Comparison of ENCODE assay signal across 13 cellular contexts in the genomic region with DNA sequence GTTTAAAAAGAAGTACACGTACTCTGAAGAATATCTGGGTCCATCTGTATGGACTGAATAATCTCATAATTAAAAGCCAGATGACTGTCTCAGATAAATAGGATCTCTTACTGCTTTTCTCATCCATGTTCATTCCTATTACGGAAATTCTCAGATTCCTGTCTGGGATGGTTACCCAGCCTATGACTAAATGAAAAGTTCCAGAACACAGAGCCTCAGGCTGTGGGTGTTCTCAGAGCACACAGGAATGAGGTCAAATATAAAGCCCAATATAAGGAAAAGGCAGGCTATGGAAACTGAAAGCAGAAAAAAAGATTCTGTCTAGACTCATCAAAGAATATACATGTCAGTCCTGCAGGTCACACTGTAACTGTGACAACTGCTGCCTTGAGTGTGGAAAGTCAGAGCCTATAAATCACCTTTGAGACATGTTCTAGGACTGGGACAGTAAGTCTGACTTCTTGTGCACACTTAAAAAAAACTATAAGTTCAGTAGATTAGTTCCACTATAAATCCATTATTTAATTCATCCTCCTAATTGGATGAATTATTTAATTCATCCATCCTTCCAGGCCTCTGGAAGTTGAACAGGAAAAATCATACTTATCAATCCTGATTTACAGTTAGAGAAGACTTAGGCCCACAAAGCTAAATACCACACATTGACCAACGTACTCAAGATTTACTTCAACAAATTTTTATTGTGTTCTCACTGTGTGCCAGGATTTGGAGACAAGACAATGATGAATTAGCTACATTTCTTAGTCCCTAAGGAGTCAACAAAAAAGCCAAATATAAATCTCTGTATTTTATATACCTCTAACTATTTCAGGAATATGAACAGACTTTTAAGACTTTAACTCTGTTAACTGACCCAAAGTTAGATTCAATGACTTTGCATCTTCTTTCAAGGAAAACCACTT.
A peak's percentile ranks its signal among the peaks of the same experiment; 100 is the strongest.
DNase-seq lines count a peak whose midpoint lies in the region; ATAC-seq and TF ChIP-seq lines count a peak whose summit lies in the region.
"Had no signal": no experiment of that assay in that cellular context is flagged by ENCODE, and none has a peak within 500 bp of the region (broad histone marks: within the 10 kb centered on the region; RNA-seq: fewer than 3 reads in every experiment).

No MANE protein-coding gene starts in this region.

- no peak overlapping the region for H3K27ac Mint-ChIP-seq in activated T-helper 17 cell treated with anti-CD3 and anti-CD28 coated beads, Interleukin-2, amount 50 U/mL, for 72 hours
- no peak overlapping the region for H3K27ac Mint-ChIP-seq in activated naive CD4-positive, alpha-beta T cell treated with anti-CD3 and anti-CD28 coated beads, Interleukin-2, amount 10 ng/mL, durations not matched to agents 7 days and 5 days

- H3K9me3 ChIP-seq in colonic mucosa: no peaks in the 10 kb centered on the region
- H3K9me3 ChIP-seq: BLaER1 treated with 17β-estradiol and CSF1 and Interleukin-3, amounts not matched to agents 10 nM and 100 nM; SJSA1 had no signal

- H3K9ac ChIP-seq in rectal smooth muscle tissue (ENCODE audit: low read length) (no peak overlapping the region), colonic mucosa (ENCODE audit: low read depth in 2 of 2, low read length in 2 of 2) (no peak overlapping the region)
- H3K9ac ChIP-seq: BLaER1 treated with 17β-estradiol and CSF1 and Interleukin-3, amounts not matched to agents 10 nM and 100 nM had no signal

- peak; percentile 16 for ATAC-seq in activated T-helper 17 cell treated with anti-CD3 and anti-CD28 coated beads, Interleukin-2, amount 50 U/mL, for 72 hours (replicated peaks)
- ATAC-seq in HG02840 (IDR thresholded peaks at IDR 0.05; ENCODE audit: low FRiP score, unreplicated experiment) (no peak), GM18511 (IDR thresholded peaks at IDR 0.05; ENCODE audit: unreplicated experiment) (no peak)

- H3K27me3 ChIP-seq in rectal smooth muscle tissue (ENCODE audit: control insufficient read depth, insufficient read depth, low read length) (no peaks in the 10 kb centered on the region), colonic mucosa (no peaks in the 10 kb centered on the region)
- H3K27me3 ChIP-seq: BLaER1 treated with 17β-estradiol and CSF1 and Interleukin-3, amounts not matched to agents 10 nM and 100 nM; SJSA1 had no signal

- no peaks in the 10 kb centered on the region for H3K9me3 Mint-ChIP-seq in activated T-helper 17 cell treated with anti-CD3 and anti-CD28 coated beads, Interleukin-2, amount 50 U/mL, for 72 hours
- no peaks in the 10 kb centered on the region for H3K9me3 Mint-ChIP-seq in activated naive CD4-positive, alpha-beta T cell treated with anti-CD3 and anti-CD28 coated beads, Interleukin-2, amount 10 ng/mL, durations not matched to agents 7 days and 5 days

- CTCF ChIA-PET in activated naive CD4-positive, alpha-beta T cell treated with anti-CD3 and anti-CD28 coated beads, Interleukin-2, amount 10 ng/mL, durations not matched to agents 7 days and 5 days (lab: Charles Lee): interaction anchor here (1.1 to 7.0 kb wide), 5 partner anchors 18 to 226 kb away, joined by 3 to 59 read pairs (median 4); no protein-coding TSS in a partner anchor

- intact Hi-C loops in colonic mucosa (cut with DNase I): no loop called here

- no peak overlapping the region for H3K4me3 ChIP-seq in fibroblast of villous mesenchyme (ENCODE audit: low read depth, low read length)
- H3K4me3 ChIP-seq in rectal smooth muscle tissue (ENCODE audit: low read length): no peak overlapping the region
- H3K4me3 ChIP-seq in colonic mucosa: no peak overlapping the region
- H3K4me3 ChIP-seq: BLaER1 treated with 17β-estradiol and CSF1 and Interleukin-3, amounts not matched to agents 10 nM and 100 nM; SJSA1 had no signal

- no peak overlapping the region for H3K4me3 Mint-ChIP-seq in activated T-helper 17 cell treated with anti-CD3 and anti-CD28 coated beads, Interleukin-2, amount 50 U/mL, for 72 hours
- no peak overlapping the region for H3K4me3 Mint-ChIP-seq in activated naive CD4-positive, alpha-beta T cell treated with anti-CD3 and anti-CD28 coated beads, Interleukin-2, amount 10 ng/mL, durations not matched to agents 7 days and 5 days

- TF ChIP-seq CTCF in fibroblast of villous mesenchyme (IDR thresholded peaks at IDR 0.05; ENCODE audit: insufficient read depth, low read depth, low read length) (no peak), colonic mucosa (IDR thresholded peaks at IDR 0.05) (no peak)

- H3K36me3 Mint-ChIP-seq in activated T-helper 17 cell treated with anti-CD3 and anti-CD28 coated beads, Interleukin-2, amount 50 U/mL, for 72 hours (ENCODE audit: low read depth): peaks cover 83% of the 10 kb centered on the region
- H3K36me3 Mint-ChIP-seq in activated naive CD4-positive, alpha-beta T cell treated with anti-CD3 and anti-CD28 coated beads, Interleukin-2, amount 10 ng/mL, durations not matched to agents 7 days and 5 days: peaks cover 34% of the 10 kb centered on the region

- H3K4me1 ChIP-seq in rectal smooth muscle tissue (ENCODE audit: control insufficient read depth, insufficient read depth, low read length) (peaks cover 45% of the 10 kb centered on the region), colonic mucosa (no peaks in the 10 kb centered on the region)
- H3K4me1 ChIP-seq: BLaER1 treated with 17β-estradiol and CSF1 and Interleukin-3, amounts not matched to agents 10 nM and 100 nM had no signal

- DNase-seq in EL (peak; percentile 88), fibroblast of villous mesenchyme (ENCODE audit: low read depth) (peak; percentile 93), colonic mucosa (no peak)
- no peak for DNase-seq in activated naive CD4-positive, alpha-beta T cell treated with anti-CD3 and anti-CD28 coated beads, Interleukin-2, amount 10 ng/mL, durations not matched to agents 7 days and 5 days
- DNase-seq: activated CD4-positive, CD25-positive, alpha-beta regulatory T cell treated with anti-CD3 and anti-CD28 coated beads, Interleukin-2, amount 50 U/mL, for 72 hours; KG1; kidney had no signal

- H3K27me3 Mint-ChIP-seq in activated T-helper 17 cell treated with anti-CD3 and anti-CD28 coated beads, Interleukin-2, amount 50 U/mL, for 72 hours: no peaks in the 10 kb centered on the region
- no peaks in the 10 kb centered on the region for H3K27me3 Mint-ChIP-seq in activated naive CD4-positive, alpha-beta T cell treated with anti-CD3 and anti-CD28 coated beads, Interleukin-2, amount 10 ng/mL, durations not matched to agents 7 days and 5 days

- H3K36me3 ChIP-seq in rectal smooth muscle tissue (ENCODE audit: control insufficient read depth, insufficient read depth, low read length) (peaks cover 11% of the 10 kb centered on the region), colonic mucosa (no peaks in the 10 kb centered on the region)

- no peaks in the 10 kb centered on the region for H3K4me1 Mint-ChIP-seq in activated T-helper 17 cell treated with anti-CD3 and anti-CD28 coated beads, Interleukin-2, amount 50 U/mL, for 72 hours
- H3K4me1 Mint-ChIP-seq in activated naive CD4-positive, alpha-beta T cell treated with anti-CD3 and anti-CD28 coated beads, Interleukin-2, amount 10 ng/mL, durations not matched to agents 7 days and 5 days: peaks cover 9% of the 10 kb centered on the region

- H3K27ac ChIP-seq in rectal smooth muscle tissue (ENCODE audit: low read depth, low read length) (peak overlapping the region; percentile 98), colonic mucosa (no peak overlapping the region)
- H3K27ac ChIP-seq: BLaER1 treated with 17β-estradiol and CSF1 and Interleukin-3, amounts not matched to agents 10 nM and 100 nM; SJSA1 had no signal

Comparison
In these comparisons a context has a peak if more than half of its experiments do, and no peak if none do; other contexts are left out.
1. DNase-seq: peak in EL (single experiment) and fibroblast of villous mesenchyme (single experiment); none in activated naive CD4-positive, alpha-beta T cell treated with anti-CD3 and anti-CD28 coated beads, Interleukin-2, amount 10 ng/mL, durations not matched to agents 7 days and 5 days (single experiment) and colonic mucosa (single experiment).